ENCODE assay signal across 8 cellular contexts in genomic region chr2:9693138-9693520, GRCh38.
A peak's percentile ranks its signal among the peaks of the same experiment; 100 is the strongest.
DNase-seq lines count a peak whose midpoint lies in the region; ATAC-seq and TF ChIP-seq lines count a peak whose summit lies in the region.
"Had no signal": no experiment of that assay in that cellular context is flagged by ENCODE, and none has a peak within 500 bp of the region (broad histone marks: within the 10 kb centered on the region; RNA-seq: fewer than 3 reads in every experiment).

No MANE protein-coding gene starts in this region.

- no peaks in the 10 kb centered on the region for H3K9me3 Mint-ChIP-seq in stimulated activated naive CD8-positive, alpha-beta T cell treated with anti-CD3 and anti-CD28 coated beads, Interleukin-15, Interleukin-2, amounts not matched to agents 100 ng/mL and 50 ng/mL, for 24 hours
- no peaks in the 10 kb centered on the region for H3K9me3 Mint-ChIP-seq in osteocyte (ENCODE audit: unreplicated experiment)

- DNase-seq in H4 (ENCODE audit: low spot score): peak; percentile 71
- DNase-seq in SJSA1 (ENCODE audit: low read depth in 1 of 2, low spot score in 2 of 2): peak; percentile 48 to 66
- DNase-seq in fibroblast of villous mesenchyme (ENCODE audit: low read depth): peak; percentile 55
- no peak for DNase-seq in osteocyte (ENCODE audit: extremely low spot score, unreplicated experiment)
- DNase-seq in DMS 273 treated with DMSO at 0.1 percent for 48 hours (lab: John Stamatoyannopoulos, UW): no peak
- DNase-seq: NCI-H1105 treated with DMSO at 0.1 percent for 48 hours had no signal

- H3K4me3 Mint-ChIP-seq in stimulated activated naive CD8-positive, alpha-beta T cell treated with anti-CD3 and anti-CD28 coated beads, Interleukin-15, Interleukin-2, amounts not matched to agents 100 ng/mL and 50 ng/mL, for 24 hours: no peak overlapping the region
- H3K4me3 Mint-ChIP-seq in osteocyte (ENCODE audit: unreplicated experiment): no peak overlapping the region

- no peak for ATAC-seq in GM18520 (IDR thresholded peaks at IDR 0.05; ENCODE audit: unreplicated experiment)

- H3K36me3 ChIP-seq in SJSA1: no peaks in the 10 kb centered on the region

- no peak for TF ChIP-seq CTCF in fibroblast of villous mesenchyme (IDR thresholded peaks at IDR 0.05; ENCODE audit: insufficient read depth, low read depth, low read length)
- no peak for TF ChIP-seq CTCF in osteocyte (IDR thresholded peaks at IDR 0.05)

- no peaks in the 10 kb centered on the region for H3K27me3 Mint-ChIP-seq in stimulated activated naive CD8-positive, alpha-beta T cell treated with anti-CD3 and anti-CD28 coated beads, Interleukin-15, Interleukin-2, amounts not matched to agents 100 ng/mL and 50 ng/mL, for 24 hours
- H3K27me3 Mint-ChIP-seq in osteocyte (ENCODE audit: unreplicated experiment): peaks cover 2% of the 10 kb centered on the region

- H3K27ac ChIP-seq in SJSA1: peak overlapping the region; percentile 57

- peaks cover 14% of the 10 kb centered on the region for H3K4me1 Mint-ChIP-seq in stimulated activated naive CD8-positive, alpha-beta T cell treated with anti-CD3 and anti-CD28 coated beads, Interleukin-15, Interleukin-2, amounts not matched to agents 100 ng/mL and 50 ng/mL, for 24 hours (ENCODE audit: low read depth)
- peaks cover 3% of the 10 kb centered on the region for H3K4me1 Mint-ChIP-seq in osteocyte (ENCODE audit: unreplicated experiment)

- no peak overlapping the region for H3K4me3 ChIP-seq in SJSA1
- H3K4me3 ChIP-seq in fibroblast of villous mesenchyme (ENCODE audit: low read depth, low read length): no peak overlapping the region

- H3K9me3 ChIP-seq in SJSA1 (replicated peaks): no peaks in the 10 kb centered on the region

- no peaks in the 10 kb centered on the region for H3K36me3 Mint-ChIP-seq in stimulated activated naive CD8-positive, alpha-beta T cell treated with anti-CD3 and anti-CD28 coated beads, Interleukin-15, Interleukin-2, amounts not matched to agents 100 ng/mL and 50 ng/mL, for 24 hours (ENCODE audit: low read depth)
- no peaks in the 10 kb centered on the region for H3K36me3 Mint-ChIP-seq in osteocyte (ENCODE audit: unreplicated experiment)

- H3K4me1 ChIP-seq in SJSA1 (replicated peaks): peaks cover 27% of the 10 kb centered on the region

- H3K27me3 ChIP-seq in SJSA1 (replicated peaks): no peaks in the 10 kb centered on the region

- H3K27ac Mint-ChIP-seq in stimulated activated naive CD8-positive, alpha-beta T cell treated with anti-CD3 and anti-CD28 coated beads, Interleukin-15, Interleukin-2, amounts not matched to agents 100 ng/mL and 50 ng/mL, for 24 hours: peak overlapping the region; percentile 21
- no peak overlapping the region for H3K27ac Mint-ChIP-seq in osteocyte (ENCODE audit: unreplicated experiment)

Comparison
In these comparisons a context has a peak if more than half of its experiments do, and no peak if none do; other contexts are left out.
1. DNase-seq: peak in H4 (single experiment), SJSA1 (2 of 2) and fibroblast of villous mesenchyme (single experiment); none in osteocyte (single experiment) and DMS 273 treated with DMSO at 0.1 percent for 48 hours (single experiment).